27 cellular contexts compared by ENCODE assay signal in genomic region chr3:161673845-161674244, GRCh38.
"Had no signal": no experiment of that assay in that cellular context is flagged by ENCODE, and none has a peak within 500 bp of the region (broad histone marks: within the 10 kb centered on the region; RNA-seq: fewer than 3 reads in every experiment).

No MANE protein-coding gene starts in this region.

- H3K27ac ChIP-seq: gastroesophageal sphincter, hepatocyte, parathyroid adenoma, psoas muscle, sigmoid colon, thoracic aorta had no signal

- H3K4me1 ChIP-seq: gastroesophageal sphincter, parathyroid adenoma, psoas muscle, sigmoid colon had no signal

- H3K4me2 ChIP-seq: hepatocyte had no signal

- H3K27me3 ChIP-seq: gastroesophageal sphincter, hepatocyte, sigmoid colon had no signal

- DNase-seq: activated CD4-positive, alpha-beta memory T cell treated with anti-CD3 and anti-CD28 coated beads, Interleukin-2, amount 10 ng/mL, durations not matched to agents 7 days and 5 days; activated CD4-positive, alpha-beta T cell treated with anti-CD3 and anti-CD28 coated beads for 1 hour; activated CD4-positive, alpha-beta T cell treated with anti-CD3 and anti-CD28 coated beads, Interleukin-2, amount 10 ng/mL, durations not matched to agents 7 days and 5 days; activated CD8-positive, alpha-beta memory T cell treated with anti-CD3 and anti-CD28 coated beads, Interleukin-2, amount 50 U/mL, for 48 hours; activated gamma-delta T cell treated with Interleukin-2 at 50 U/mL for 16 hours; activated naive CD4-positive, alpha-beta T cell treated with anti-CD3 and anti-CD28 coated beads, Interleukin-2, amount 50 U/mL, for 16 hours; activated T-cell treated with anti-CD3 and anti-CD28 coated beads, Interleukin-2, amount 50 U/mL, for 24 hours; amniotic stem cell; caudate nucleus; cortex of kidney; kidney; left colon; midbrain; naive thymus-derived CD4-positive, alpha-beta T cell; occipital lobe; psoas muscle; sigmoid colon; small intestine; stimulated activated CD4-positive, alpha-beta T cell treated with anti-CD3 and anti-CD28 coated beads, Interleukin-4, amount 100 ng/mL, for 24 hours; T-helper 2 cell; trophoblast cell had no signal

- H3K9me3 ChIP-seq: psoas muscle had no signal

- H3K9ac ChIP-seq: parathyroid adenoma had no signal

- H2AFZ ChIP-seq: hepatocyte, parathyroid adenoma had no signal

- H3K36me3 ChIP-seq: gastroesophageal sphincter, sigmoid colon, thoracic aorta had no signal

- H3K4me3 ChIP-seq: gastroesophageal sphincter, hepatocyte, psoas muscle, sigmoid colon, thoracic aorta had no signal

- ATAC-seq: activated T-helper 17 cell treated with anti-CD3 and anti-CD28 coated beads, Interleukin-2, amount 50 U/mL, for 72 hours; gastroesophageal sphincter; left colon; naive thymus-derived CD4-positive, alpha-beta T cell; psoas muscle; stimulated activated effector memory CD8-positive, alpha-beta T cell treated with anti-CD3 and anti-CD28 coated beads, Interleukin-12 subunit alpha, Interleukin-12 subunit beta, amount 100 ng/mL, for 72 hours had no signal
